ENCODE assay signal across 26 cellular contexts in the genomic region with DNA sequence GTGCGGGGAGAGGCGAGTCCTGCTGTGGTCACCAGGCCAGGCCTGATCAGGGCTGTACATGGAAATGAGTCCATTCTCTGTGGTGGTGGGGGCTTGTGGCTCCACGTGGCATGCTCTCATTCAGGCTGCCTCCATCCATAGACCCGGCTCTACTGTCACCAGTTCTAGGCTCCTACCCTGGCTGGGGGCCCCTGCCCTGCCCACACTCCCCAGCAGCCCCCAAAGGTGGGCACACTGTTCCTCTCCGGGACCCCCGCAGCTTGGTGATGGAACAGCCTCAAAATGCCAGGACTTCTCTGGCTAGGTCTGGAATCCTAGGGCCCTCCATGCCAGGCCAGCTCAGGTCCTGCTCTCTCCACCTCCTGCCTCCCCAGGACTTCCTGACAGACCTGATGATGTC.
DNase-seq lines count a peak whose midpoint lies in the region; ATAC-seq, FAIRE-seq and TF ChIP-seq lines count a peak whose summit lies in the region.
"Had no signal": no experiment of that assay in that cellular context is flagged by ENCODE, and none has a peak within 500 bp of the region (broad histone marks: within the 10 kb centered on the region; RNA-seq: fewer than 3 reads in every experiment).

No MANE protein-coding gene starts in this region.

- H3K9me3 ChIP-seq in breast epithelium (no peaks in the 10 kb centered on the region), HCT116 (ENCODE audit: control insufficient read depth in 1 of 2, insufficient read depth in 1 of 2, low read depth in 1 of 2, low read length in 2 of 2) (no peaks in the 10 kb centered on the region), kidney (ENCODE audit: control insufficient read depth in 1 of 2, low read length in 2 of 2) (no peaks in the 10 kb centered on the region), spleen (no peaks in the 10 kb centered on the region), trophoblast cell (ENCODE audit: insufficient read depth, low read depth, low read length) (no peaks in the 10 kb centered on the region)
- H3K9me3 ChIP-seq: BE2C; BLaER1 treated with 17β-estradiol and CSF1 and Interleukin-3, amounts not matched to agents 10 nM and 100 nM had no signal

- CTCF ChIA-PET in MCF 10A (lab: Yijun Ruan, JAX) (interaction anchor here (0.6 to 0.8 kb wide), 2 partner anchors 14 to 371 kb away, joined by 3 read pairs; no protein-coding TSS in a partner anchor), HCT116 (lab: Charles Lee) (no interaction called here)

- no peaks in the 10 kb centered on the region for H3K9me3 Mint-ChIP-seq in MCF 10A (ENCODE audit: unreplicated experiment)
- H3K9me3 Mint-ChIP-seq: CD14-positive monocyte; CD4-positive, alpha-beta T cell; CD8-positive, alpha-beta memory T cell had no signal

- H4K8ac ChIP-seq in trophoblast cell (ENCODE audit: low read depth, low read length), result no peak overlapping the region

- TF ChIP-seq POLR2A in breast epithelium (IDR thresholded peaks at IDR 0.05) (no peak), HCT116 (IDR thresholded peaks at IDR 0.05; ENCODE audit: borderline replicate concordance, extremely low read depth, insufficient read depth, insufficient read length) (no peak), spleen (IDR thresholded peaks at IDR 0.05) (no peak)

- no peak overlapping the region for H2BK120ac ChIP-seq in trophoblast cell (ENCODE audit: insufficient read depth, low read length, poor library complexity)

- no peak overlapping the region for H3K23ac ChIP-seq in trophoblast cell (ENCODE audit: low read length)

- no peaks in the 10 kb centered on the region for H3K27me3 Mint-ChIP-seq in MCF 10A (ENCODE audit: insufficient read depth, unreplicated experiment)
- H3K27me3 Mint-ChIP-seq: CD4-positive, alpha-beta T cell had no signal

- H3K27me3 ChIP-seq in breast epithelium, result no peaks in the 10 kb centered on the region
- no peaks in the 10 kb centered on the region for H3K27me3 ChIP-seq in HCT116 (ENCODE audit: insufficient read depth, low read length)
- no peaks in the 10 kb centered on the region for H3K27me3 ChIP-seq in spleen (replicated peaks in 1 of 7)
- H3K27me3 ChIP-seq in trophoblast cell (ENCODE audit: insufficient read depth, low read length), result no peaks in the 10 kb centered on the region
- H3K27me3 ChIP-seq: BE2C; BLaER1 treated with 17β-estradiol and CSF1 and Interleukin-3, amounts not matched to agents 10 nM and 100 nM had no signal

- H3K79me2 ChIP-seq in HCT116 (ENCODE audit: insufficient read depth, low read length) (no peaks in the 10 kb centered on the region), trophoblast cell (ENCODE audit: control insufficient read depth, insufficient read depth, low read length, poor library complexity) (no peaks in the 10 kb centered on the region)

- RAD21 ChIA-PET in HCT116 (lab: Charles Lee; ENCODE audit: low non-redundant PET in 1 of 2, low total read pairs in 2 of 2, uncharacterized antibody in 2 of 2, unreplicated experiment in 2 of 2), result no interaction called here

- no peak overlapping the region for H2BK5ac ChIP-seq in trophoblast cell (ENCODE audit: low read depth, low read length, poor library complexity)

- H2AK5ac ChIP-seq in trophoblast cell (ENCODE audit: low read length), result no peak overlapping the region

- FAIRE-seq in kidney (lab: Jason Lieb, UNC), result no peak
- FAIRE-seq: A204.1, D721Med, GM12878, GM19239, H1 had no signal

- peaks cover 16% of the 10 kb centered on the region for H3K36me3 Mint-ChIP-seq in MCF 10A (ENCODE audit: insufficient read depth, unreplicated experiment)
- H3K36me3 Mint-ChIP-seq: CD14-positive monocyte; CD8-positive, alpha-beta memory T cell had no signal

- no peaks in the 10 kb centered on the region for H4K20me1 ChIP-seq in HCT116 (ENCODE audit: insufficient read depth)

- H4K12ac ChIP-seq in trophoblast cell (ENCODE audit: low read depth, low read length), result no peak overlapping the region

- no peak overlapping the region for H3K4me3 ChIP-seq in breast epithelium
- no peak overlapping the region for H3K4me3 ChIP-seq in HCT116 (replicated peaks in 1 of 2; ENCODE audit: low read depth in 1 of 2, low read length in 2 of 2)
- no peak overlapping the region for H3K4me3 ChIP-seq in kidney (ENCODE audit: low read length in 2 of 2)
- no peak overlapping the region for H3K4me3 ChIP-seq in spleen
- no peak overlapping the region for H3K4me3 ChIP-seq in trophoblast cell (ENCODE audit: low read depth, low read length)
- H3K4me3 ChIP-seq: BLaER1 treated with 17β-estradiol and CSF1 and Interleukin-3, amounts not matched to agents 10 nM and 100 nM; GM12878; GM23248 had no signal

- H3K9me2 ChIP-seq in HCT116 (ENCODE audit: insufficient read depth), result no peaks in the 10 kb centered on the region

- H3K27ac Mint-ChIP-seq in MCF 10A (ENCODE audit: low read depth, unreplicated experiment), result no peak overlapping the region
- H3K27ac Mint-ChIP-seq: CD14-positive monocyte; CD4-positive, alpha-beta T cell; CD8-positive, alpha-beta memory T cell had no signal

- ATAC-seq in HCT116, result no peak
- ATAC-seq: GM12878 had no signal

- no peak overlapping the region for H3K4me3 Mint-ChIP-seq in MCF 10A (ENCODE audit: unreplicated experiment)
- H3K4me3 Mint-ChIP-seq: CD14-positive monocyte; CD4-positive, alpha-beta T cell; CD8-positive, alpha-beta memory T cell had no signal

- POLR2A ChIA-PET in MCF 10A (lab: Yijun Ruan, JAX) (no interaction called here), HCT116 (lab: Charles Lee) (no interaction called here)

- DNase-seq in breast epithelium (ENCODE audit: low spot score in 2 of 2) (no peak), MCF 10A (ENCODE audit: unreplicated experiment) (no peak), HCT116 (ENCODE audit: low read depth, low spot score) (no peak), kidney (peak; percentile 43), spleen (no peak), NCI-H345 (lab: John Stamatoyannopoulos, UW) (no peak), trophoblast cell (no peak), AML-193 (lab: John Stamatoyannopoulos, UW) (no peak)
- DNase-seq: BE2C; CD4-positive, alpha-beta T cell; CD8-positive, alpha-beta memory T cell; DMS 273 treated with DMSO at 0.1 percent for 48 hours; DMS79; EL; GDM1; GM23248; H7; HCEC 1CT had no signal

- H3K36me3 ChIP-seq in breast epithelium (no peaks in the 10 kb centered on the region), HCT116 (ENCODE audit: control insufficient read depth in 1 of 2, insufficient read depth in 2 of 2, low read length in 2 of 2) (peaks cover 4 to 17% of the 10 kb centered on the region in 2 experiments; a peak in 3 of 4 replicates), kidney (ENCODE audit: control insufficient read depth in 1 of 2, insufficient read depth in 2 of 2, low read length in 2 of 2) (peaks cover 37 to 73% of the 10 kb centered on the region in 2 donors), spleen (peaks cover 0 to 94% (median 22%) of the 10 kb centered on the region in 6 donors), trophoblast cell (ENCODE audit: control insufficient read depth in 1 of 2, insufficient read depth in 2 of 2, low read length in 2 of 2) (peaks cover 67 to 70% of the 10 kb centered on the region in 2 experiments)

- H2BK12ac ChIP-seq in trophoblast cell (ENCODE audit: low read length), result no peak overlapping the region

- no peak for TF ChIP-seq CTCF in breast epithelium (IDR thresholded peaks at IDR 0.05)
- TF ChIP-seq CTCF in MCF 10A (IDR thresholded peaks at IDR 0.05; ENCODE audit: unreplicated experiment), result no peak
- no peak for TF ChIP-seq CTCF in HCT116 (IDR thresholded peaks at IDR 0.05 in 2 of 3, conservative IDR thresholded peaks at IDR 0.05 in 1 of 3; ENCODE audit: borderline replicate concordance in 1 of 3, insufficient read depth in 1 of 3, low read depth in 2 of 3, low read length in 2 of 3)
- no peak for TF ChIP-seq CTCF in kidney (IDR thresholded peaks at IDR 0.05; ENCODE audit: borderline replicate concordance, extremely low read depth, insufficient read depth)
- no peak for TF ChIP-seq CTCF in spleen (IDR thresholded peaks at IDR 0.05 in 8 of 11, conservative IDR thresholded peaks at IDR 0.05 in 3 of 11)

- no peak overlapping the region for H2AFZ ChIP-seq in HCT116 (ENCODE audit: low read depth, low read length, poor library complexity, severe bottlenecking)
- no peak overlapping the region for H2AFZ ChIP-seq in trophoblast cell (ENCODE audit: insufficient read depth, low read length, poor library complexity)
- H2AFZ ChIP-seq: GM23248 had no signal

- no peak overlapping the region for H3K4ac ChIP-seq in trophoblast cell (ENCODE audit: low read depth, low read length)

- no peak for TF ChIP-seq RAD21 in HCT116 (IDR thresholded peaks at IDR 0.05; ENCODE audit: low read depth)

- 86 to 94% (median 90%) methylated on average over 4 to 6 of the region's 6 CpGs for WGBS in spleen, 5 donors
- WGBS in trophoblast cell (ENCODE audit: extremely low coverage, insufficient coverage, insufficient read length), result no CpG with 5 or more reads among the region's 6 CpGs

- H4K91ac ChIP-seq in trophoblast cell (ENCODE audit: low read depth, low read length), result no peak overlapping the region

- peaks cover 2% of the 10 kb centered on the region for H3K79me1 ChIP-seq in trophoblast cell (ENCODE audit: low read length)

- H3K14ac ChIP-seq in trophoblast cell (ENCODE audit: low read length), result no peak overlapping the region

- peaks cover 6% of the 10 kb centered on the region for H3K4me1 Mint-ChIP-seq in MCF 10A (ENCODE audit: insufficient read depth, unreplicated experiment)
- H3K4me1 Mint-ChIP-seq: CD14-positive monocyte; CD8-positive, alpha-beta memory T cell had no signal

- BruUV-seq in MCF 10A (replicated peaks; lab: Mats Ljungman, UMichigan), result no TSS peak
- no TSS peak for BruUV-seq in HCT116 (replicated peaks; lab: Mats Ljungman, UMichigan)

- H3K18ac ChIP-seq in trophoblast cell (ENCODE audit: low read length), result no peak overlapping the region

- no peak overlapping the region for H3K9ac ChIP-seq in HCT116 (ENCODE audit: low read length)
- H3K9ac ChIP-seq in kidney (ENCODE audit: low read length in 2 of 2), result no peak overlapping the region
- H3K9ac ChIP-seq in trophoblast cell (ENCODE audit: low read length), result no peak overlapping the region
- H3K9ac ChIP-seq: BLaER1 treated with 17β-estradiol and CSF1 and Interleukin-3, amounts not matched to agents 10 nM and 100 nM; GM23248 had no signal

- H3K4me1 ChIP-seq in breast epithelium (peaks cover 10% of the 10 kb centered on the region in 2 donors), HCT116 (ENCODE audit: control insufficient read depth in 1 of 2, insufficient read depth in 2 of 2, low read length in 2 of 2) (peaks cover 15 to 28% of the 10 kb centered on the region in 2 experiments), kidney (ENCODE audit: control insufficient read depth in 1 of 2, insufficient read depth in 1 of 2, low read depth in 1 of 2, low read length in 2 of 2) (peaks cover 16 to 19% of the 10 kb centered on the region in 2 donors), spleen (peaks cover 20 to 81% (median 48%) of the 10 kb centered on the region in 6 donors), trophoblast cell (ENCODE audit: control insufficient read depth in 1 of 2, insufficient read depth in 2 of 2, low read length in 2 of 2) (peaks cover 13 to 21% of the 10 kb centered on the region in 2 experiments)
- H3K4me1 ChIP-seq: BE2C had no signal

- intact Hi-C loops in breast epithelium (cut with DNase I; ENCODE audit: low total_unique reads) (no loop called here), MCF 10A (cut with micrococcal nuclease) (no loop called here), HCT116 (cut with micrococcal nuclease) (no loop called here), kidney (cut with DNase I) (no loop called here), spleen (cut with DNase I; ENCODE audit: low total_unique reads) (no loop called here)

- peak overlapping the region; percentile 73 to 87 for H3K27ac ChIP-seq in breast epithelium
- peak overlapping the region; percentile 9; the same call in 1 of the 2 replicates for H3K27ac ChIP-seq in HCT116 (ENCODE audit: low read depth, low read length)
- H3K27ac ChIP-seq in kidney (ENCODE audit: low read depth in 2 of 2, low read length in 2 of 2), result no peak overlapping the region
- H3K27ac ChIP-seq in spleen, result peak overlapping the region in 6 of 8 donors; percentile 47 to 85 (median 77)
- no peak overlapping the region for H3K27ac ChIP-seq in trophoblast cell (ENCODE audit: low read depth, low read length)
- H3K27ac ChIP-seq: 22Rv1; BLaER1 treated with 17β-estradiol and CSF1 and Interleukin-3, amounts not matched to agents 10 nM and 100 nM; GM23248 had no signal

- H3K4me2 ChIP-seq in HCT116 (ENCODE audit: low read length) (no peak overlapping the region), trophoblast cell (ENCODE audit: low read length) (no peak overlapping the region)
- H3K4me2 ChIP-seq: BLaER1 treated with 17β-estradiol and CSF1 and Interleukin-3, amounts not matched to agents 10 nM and 100 nM had no signal

Comparison
In these comparisons a context has a peak if more than half of its experiments do, and no peak if none do; other contexts are left out.
1. H3K27ac ChIP-seq: peak in breast epithelium (2 of 2), HCT116 (single experiment) and spleen (6 of 8); none in kidney (0 of 2) and trophoblast cell (single experiment).